In the genomic region with DNA sequence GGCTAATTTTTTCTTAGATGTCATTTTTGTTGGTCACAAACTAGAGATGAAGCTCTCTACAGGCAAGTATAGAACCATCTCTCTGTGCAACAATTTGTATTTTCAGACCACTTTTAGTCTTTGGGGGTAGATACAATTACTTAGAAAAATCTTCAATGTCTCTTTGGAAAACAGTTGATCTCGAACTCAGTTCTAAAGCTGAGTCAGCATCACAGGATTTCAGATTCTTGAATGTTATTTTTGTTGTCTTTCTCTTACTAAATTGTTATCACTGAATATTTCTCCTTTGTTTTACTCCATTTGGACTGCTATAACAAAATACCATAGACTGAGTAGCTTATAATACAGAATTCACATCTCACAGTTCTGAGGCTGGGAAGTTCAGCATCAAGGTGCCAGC, we compare ENCODE assay signal across 2 cellular contexts.
TF ChIP-seq lines count a peak whose summit lies in the region.

No MANE protein-coding gene starts in this region.

TF ChIP-seq in HepG2, 621 proteins besides CTCF, POLR2A, EP300 and RAD21 (continues in another document):
- TF ChIP-seq BRCA1 (CRISPR knock-in tag; IDR thresholded peaks at IDR 0.05), result no peak
- TF ChIP-seq SNRNP70 (IDR thresholded peaks at IDR 0.05; ENCODE audit: low read depth, low read length), result no peak
- TF ChIP-seq SMARCE1 (IDR thresholded peaks at IDR 0.05; ENCODE audit: borderline replicate concordance), result no peak
- TF ChIP-seq RXRB (CRISPR knock-in tag; IDR thresholded peaks at IDR 0.05; ENCODE audit: borderline replicate concordance), result no peak
- no peak for TF ChIP-seq ZBTB38 (CRISPR knock-in tag; IDR thresholded peaks at IDR 0.05)
- TF ChIP-seq, protein P1, sequence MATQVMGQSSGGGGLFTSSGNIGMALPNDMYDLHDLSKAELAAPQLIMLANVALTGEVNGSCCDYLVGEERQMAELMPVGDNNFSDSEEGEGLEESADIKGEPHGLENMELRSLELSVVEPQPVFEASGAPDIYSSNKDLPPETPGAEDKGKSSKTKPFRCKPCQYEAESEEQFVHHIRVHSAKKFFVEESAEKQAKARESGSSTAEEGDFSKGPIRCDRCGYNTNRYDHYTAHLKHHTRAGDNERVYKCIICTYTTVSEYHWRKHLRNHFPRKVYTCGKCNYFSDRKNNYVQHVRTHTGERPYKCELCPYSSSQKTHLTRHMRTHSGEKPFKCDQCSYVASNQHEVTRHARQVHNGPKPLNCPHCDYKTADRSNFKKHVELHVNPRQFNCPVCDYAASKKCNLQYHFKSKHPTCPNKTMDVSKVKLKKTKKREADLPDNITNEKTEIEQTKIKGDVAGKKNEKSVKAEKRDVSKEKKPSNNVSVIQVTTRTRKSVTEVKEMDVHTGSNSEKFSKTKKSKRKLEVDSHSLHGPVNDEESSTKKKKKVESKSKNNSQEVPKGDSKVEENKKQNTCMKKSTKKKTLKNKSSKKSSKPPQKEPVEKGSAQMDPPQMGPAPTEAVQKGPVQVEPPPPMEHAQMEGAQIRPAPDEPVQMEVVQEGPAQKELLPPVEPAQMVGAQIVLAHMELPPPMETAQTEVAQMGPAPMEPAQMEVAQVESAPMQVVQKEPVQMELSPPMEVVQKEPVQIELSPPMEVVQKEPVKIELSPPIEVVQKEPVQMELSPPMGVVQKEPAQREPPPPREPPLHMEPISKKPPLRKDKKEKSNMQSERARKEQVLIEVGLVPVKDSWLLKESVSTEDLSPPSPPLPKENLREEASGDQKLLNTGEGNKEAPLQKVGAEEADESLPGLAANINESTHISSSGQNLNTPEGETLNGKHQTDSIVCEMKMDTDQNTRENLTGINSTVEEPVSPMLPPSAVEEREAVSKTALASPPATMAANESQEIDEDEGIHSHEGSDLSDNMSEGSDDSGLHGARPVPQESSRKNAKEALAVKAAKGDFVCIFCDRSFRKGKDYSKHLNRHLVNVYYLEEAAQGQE (IDR thresholded peaks at IDR 0.05; ENCODE audit: borderline replicate concordance in 1 of 2, low read depth in 1 of 2, low read length in 2 of 2), result no peak
- TF ChIP-seq SP140L (CRISPR knock-in tag; IDR thresholded peaks at IDR 0.05; ENCODE audit: borderline replicate concordance), result no peak
- TF ChIP-seq ZNF607 (CRISPR knock-in tag; IDR thresholded peaks at IDR 0.05; ENCODE audit: borderline replicate concordance), result no peak
- TF ChIP-seq PBX3 (CRISPR knock-in tag; IDR thresholded peaks at IDR 0.05; ENCODE audit: borderline replicate concordance), result no peak
- TF ChIP-seq MAFK (conservative IDR thresholded peaks at IDR 0.05 in 1 of 2, IDR thresholded peaks at IDR 0.05 in 1 of 2; ENCODE audit: low read length in 2 of 2), result peak; percentile 46 to 78; a peak in 3 of 4 replicates
- TF ChIP-seq MAFF (IDR thresholded peaks at IDR 0.05; ENCODE audit: low read depth, low read length), result peak; percentile 62
- TF ChIP-seq ZNF12 (CRISPR knock-in tag; IDR thresholded peaks at IDR 0.05), result no peak
- no peak for TF ChIP-seq ARNT (IDR thresholded peaks at IDR 0.05)
- TF ChIP-seq, protein P2, sequence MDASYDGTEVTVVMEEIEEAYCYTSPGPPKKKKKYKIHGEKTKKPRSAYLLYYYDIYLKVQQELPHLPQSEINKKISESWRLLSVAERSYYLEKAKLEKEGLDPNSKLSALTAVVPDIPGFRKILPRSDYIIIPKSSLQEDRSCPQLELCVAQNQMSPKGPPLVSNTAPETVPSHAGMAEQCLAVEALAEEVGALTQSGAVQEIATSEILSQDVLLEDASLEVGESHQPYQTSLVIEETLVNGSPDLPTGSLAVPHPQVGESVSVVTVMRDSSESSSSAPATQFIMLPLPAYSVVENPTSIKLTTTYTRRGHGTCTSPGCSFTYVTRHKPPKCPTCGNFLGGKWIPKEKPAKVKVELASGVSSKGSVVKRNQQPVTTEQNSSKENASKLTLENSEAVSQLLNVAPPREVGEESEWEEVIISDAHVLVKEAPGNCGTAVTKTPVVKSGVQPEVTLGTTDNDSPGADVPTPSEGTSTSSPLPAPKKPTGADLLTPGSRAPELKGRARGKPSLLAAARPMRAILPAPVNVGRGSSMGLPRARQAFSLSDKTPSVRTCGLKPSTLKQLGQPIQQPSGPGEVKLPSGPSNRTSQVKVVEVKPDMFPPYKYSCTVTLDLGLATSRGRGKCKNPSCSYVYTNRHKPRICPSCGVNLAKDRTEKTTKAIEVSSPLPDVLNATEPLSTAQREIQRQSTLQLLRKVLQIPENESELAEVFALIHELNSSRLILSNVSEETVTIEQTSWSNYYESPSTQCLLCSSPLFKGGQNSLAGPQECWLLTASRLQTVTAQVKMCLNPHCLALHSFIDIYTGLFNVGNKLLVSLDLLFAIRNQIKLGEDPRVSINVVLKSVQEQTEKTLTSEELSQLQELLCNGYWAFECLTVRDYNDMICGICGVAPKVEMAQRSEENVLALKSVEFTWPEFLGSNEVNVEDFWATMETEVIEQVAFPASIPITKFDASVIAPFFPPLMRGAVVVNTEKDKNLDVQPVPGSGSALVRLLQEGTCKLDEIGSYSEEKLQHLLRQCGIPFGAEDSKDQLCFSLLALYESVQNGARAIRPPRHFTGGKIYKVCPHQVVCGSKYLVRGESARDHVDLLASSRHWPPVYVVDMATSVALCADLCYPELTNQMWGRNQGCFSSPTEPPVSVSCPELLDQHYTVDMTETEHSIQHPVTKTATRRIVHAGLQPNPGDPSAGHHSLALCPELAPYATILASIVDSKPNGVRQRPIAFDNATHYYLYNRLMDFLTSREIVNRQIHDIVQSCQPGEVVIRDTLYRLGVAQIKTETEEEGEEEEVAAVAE (CRISPR knock-in tag; IDR thresholded peaks at IDR 0.05; ENCODE audit: borderline replicate concordance), result no peak

TF ChIP-seq in K562, 482 proteins besides CTCF, POLR2A, EP300 and RAD21:
- no peak for TF ChIP-seq TCFL5 (CRISPR knock-in tag; conservative IDR thresholded peaks at IDR 0.05)
- TF ChIP-seq PTTG1 (tag; IDR thresholded peaks at IDR 0.05; ENCODE audit: low read depth), result no peak
- peak; percentile 22; the same call in 1 of the 2 replicates for TF ChIP-seq C11orf30 (IDR thresholded peaks at IDR 0.05; ENCODE audit: low read depth)
- TF ChIP-seq ZNF316 (IDR thresholded peaks at IDR 0.05), result peak; percentile 51
- TF ChIP-seq ZBTB43 (CRISPR knock-in tag; IDR thresholded peaks at IDR 0.05), result no peak
